ENCODE assay signal across 20 cellular contexts in genomic region chr3:197504239-197505191, GRCh38. TPM values are rescaled to one million over a fixed set of nuclear protein-coding genes. Genes with fewer than 3 reads are reported as not detected.
DNase-seq lines count a peak whose midpoint lies in the region; ATAC-seq and TF ChIP-seq lines count a peak whose summit lies in the region.
"Had no signal": no experiment of that assay in that cellular context is flagged by ENCODE, and none has a peak within 500 bp of the region (broad histone marks: within the 10 kb centered on the region; RNA-seq: fewer than 3 reads in every experiment).

No MANE protein-coding gene starts in this region.

- TF ChIP-seq CTCF in HEK293 (tag by site-specific recombination; IDR thresholded peaks at IDR 0.05) (no peak), GM10248 (IDR thresholded peaks at IDR 0.05; ENCODE audit: control extremely low read depth, extremely low read depth, low read depth, missing control alignments) (no peak)

- DNase-seq in left kidney (ENCODE audit: low read depth, low spot score) (peak; percentile 92), sciatic nerve (ENCODE audit: low spot score) (no peak), GM10248 (ENCODE audit: extremely low spot score) (no peak), inferior parietal cortex (ENCODE audit: extremely low spot score) (no peak)
- DNase-seq: activated CD4-positive, alpha-beta T cell treated with anti-CD3 and anti-CD28 coated beads for 36 hours; activated naive CD4-positive, alpha-beta T cell treated with anti-CD3 and anti-CD28 coated beads for 36 hours; activated T-cell treated with anti-CD3 and anti-CD28 coated beads, Interleukin-2, amount 50 U/mL, for 48 hours; amniotic stem cell; CD8-positive, alpha-beta T cell; GDM1; naive thymus-derived CD8-positive, alpha-beta T cell; NCI-H1436 treated with DMSO at 0.1 percent for 48 hours; sigmoid colon had no signal

- POLR2A ChIA-PET in HEK293 (lab: Yijun Ruan, JAX) = no interaction called here
- POLR2A ChIA-PET in GM10248 (lab: Yijun Ruan, JAX) = no interaction called here

- ATAC-seq in sciatic nerve = peak; percentile 55
- no peak for ATAC-seq in activated CD4-positive, CD25-positive, alpha-beta regulatory T cell treated with anti-CD3 and anti-CD28 coated beads, Interleukin-2, amount 50 U/mL, for 24 hours
- ATAC-seq: activated CD4-positive, alpha-beta T cell treated with anti-CD3 and anti-CD28 coated beads for 36 hours; CD8-positive, alpha-beta T cell; gastroesophageal sphincter; naive thymus-derived CD8-positive, alpha-beta T cell had no signal

- H3K4me3 ChIP-seq in HEK293 (ENCODE audit: low read depth, low read length) = no peak overlapping the region
- H3K4me3 ChIP-seq: cardiac muscle cell, gastroesophageal sphincter, HAP-1, sigmoid colon had no signal

- intact Hi-C loops in sciatic nerve (cut with DNase I) = no loop called here

- H3K9me3 ChIP-seq in HEK293 (ENCODE audit: control insufficient read depth, insufficient read depth, low read depth, low read length) = no peaks in the 10 kb centered on the region
- H3K9me3 ChIP-seq: gastroesophageal sphincter, HAP-1, sigmoid colon had no signal

- CTCF ChIA-PET in HEK293 (lab: Yijun Ruan, JAX) (no interaction called here), GM10248 (lab: Yijun Ruan, JAX) (interaction anchor here (0.6 to 4.8 kb wide), 4 partner anchors 8 to 393 kb away, joined by 3 to 32 read pairs (median 5); no protein-coding TSS in a partner anchor)

- no peaks in the 10 kb centered on the region for H3K36me3 ChIP-seq in HEK293 (ENCODE audit: control insufficient read depth in 2 of 2, insufficient read depth in 1 of 2, low read length in 2 of 2)
- H3K36me3 ChIP-seq: cardiac muscle cell, gastroesophageal sphincter, HAP-1, sigmoid colon had no signal

- no peaks in the 10 kb centered on the region for H3K4me1 ChIP-seq in HEK293 (ENCODE audit: control insufficient read depth, insufficient read depth, low read length)
- H3K4me1 ChIP-seq: parathyroid adenoma had no signal

- H3K27ac ChIP-seq in HEK293 (ENCODE audit: extremely low read depth, low read depth, low read length) = no peak overlapping the region
- H3K27ac ChIP-seq in cingulate gyrus (ENCODE audit: low read depth, low read length) = peak overlapping the region; percentile 21
- H3K27ac ChIP-seq: cardiac muscle cell, gastroesophageal sphincter, parathyroid adenoma, sigmoid colon had no signal

TF ChIP-seq in HEK293, 187 proteins besides CTCF, POLR2A, EP300 and RAD21:
- no peak for TF ChIP-seq TRIM28 (IDR thresholded peaks at IDR 0.05; ENCODE audit: borderline replicate concordance, low read length)
- TF ChIP-seq WT1 (tag by site-specific recombination; IDR thresholded peaks at IDR 0.05) = no peak
- no peak for TF ChIP-seq GFI1B (tag by site-specific recombination; IDR thresholded peaks at IDR 0.05)
- TF ChIP-seq, protein P1, sequence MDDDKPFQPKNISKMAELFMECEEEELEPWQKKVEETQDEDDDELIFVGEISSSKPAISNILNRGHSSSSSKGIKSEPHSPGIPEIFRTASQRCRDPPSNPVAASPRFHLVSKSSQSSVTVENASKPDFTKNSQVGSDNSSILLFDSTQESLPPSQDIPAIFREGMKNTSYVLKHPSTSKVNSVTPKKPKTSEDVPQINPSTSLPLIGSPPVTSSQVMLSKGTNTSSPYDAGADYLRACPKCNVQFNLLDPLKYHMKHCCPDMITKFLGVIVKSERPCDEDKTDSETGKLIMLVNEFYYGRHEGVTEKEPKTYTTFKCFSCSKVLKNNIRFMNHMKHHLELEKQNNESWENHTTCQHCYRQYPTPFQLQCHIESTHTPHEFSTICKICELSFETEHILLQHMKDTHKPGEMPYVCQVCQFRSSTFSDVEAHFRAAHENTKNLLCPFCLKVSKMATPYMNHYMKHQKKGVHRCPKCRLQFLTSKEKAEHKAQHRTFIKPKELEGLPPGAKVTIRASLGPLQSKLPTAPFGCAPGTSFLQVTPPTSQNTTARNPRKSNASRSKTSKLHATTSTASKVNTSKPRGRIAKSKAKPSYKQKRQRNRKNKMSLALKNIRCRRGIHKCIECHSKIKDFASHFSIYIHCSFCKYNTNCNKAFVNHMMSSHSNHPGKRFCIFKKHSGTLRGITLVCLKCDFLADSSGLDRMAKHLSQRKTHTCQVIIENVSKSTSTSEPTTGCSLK (tag by site-specific recombination; IDR thresholded peaks at IDR 0.05) = no peak
- no peak for TF ChIP-seq ZNF404 (tag by site-specific recombination; IDR thresholded peaks at IDR 0.05)
- TF ChIP-seq ZNF335 (tag by site-specific recombination; conservative IDR thresholded peaks at IDR 0.05) = 0 out of 2 replicates have a peak, but pooled peaks have one; percentile 13

RNA-seq across cellular contexts. Expression of gene BDH1, which starts 51.3 kb away (rescaled TPM):
- 9.7 TPM for total RNA-seq in sciatic nerve
